8 cellular contexts compared by ENCODE assay signal in genomic region chr20:62792940-62793756, GRCh38. TPM values are rescaled to one million over a fixed set of nuclear protein-coding genes. Genes with fewer than 3 reads are reported as not detected.
DNase-seq lines count a peak whose midpoint lies in the region; ATAC-seq and TF ChIP-seq lines count a peak whose summit lies in the region.

No MANE protein-coding gene starts in this region.

- no peak for ATAC-seq in stimulated activated naive CD8-positive, alpha-beta T cell treated with anti-CD3 and anti-CD28 coated beads, Interleukin-15, amount 100 ng/mL, for 72 hours
- ATAC-seq in HG02870 (IDR thresholded peaks at IDR 0.05; ENCODE audit: unreplicated experiment) (no peak), HG03521 (IDR thresholded peaks at IDR 0.05; ENCODE audit: unreplicated experiment) (no peak)

- no peaks in the 10 kb centered on the region for H3K9me3 Mint-ChIP-seq in stimulated activated naive CD8-positive, alpha-beta T cell treated with anti-CD3 and anti-CD28 coated beads, Interleukin-15, amount 100 ng/mL, for 72 hours

- TF ChIP-seq POLR2A in Peyer's patch (IDR thresholded peaks at IDR 0.05) = no peak

- peaks cover 53% of the 10 kb centered on the region for H3K4me1 Mint-ChIP-seq in stimulated activated naive CD8-positive, alpha-beta T cell treated with anti-CD3 and anti-CD28 coated beads, Interleukin-15, amount 100 ng/mL, for 72 hours

- H3K4me3 Mint-ChIP-seq in stimulated activated naive CD8-positive, alpha-beta T cell treated with anti-CD3 and anti-CD28 coated beads, Interleukin-15, amount 100 ng/mL, for 72 hours = peak overlapping the region; percentile 79 to 80

- no peaks in the 10 kb centered on the region for H3K27me3 Mint-ChIP-seq in stimulated activated naive CD8-positive, alpha-beta T cell treated with anti-CD3 and anti-CD28 coated beads, Interleukin-15, amount 100 ng/mL, for 72 hours

- H3K36me3 ChIP-seq in Peyer's patch (no peaks in the 10 kb centered on the region), iPS-20b (ENCODE audit: insufficient read depth, low read depth, low read length) (no peaks in the 10 kb centered on the region)

- DNase-seq in NCI-H2107 treated with DMSO at 0.1 percent for 48 hours (lab: John Stamatoyannopoulos, UW; ENCODE audit: unreplicated experiment) (peak; percentile 46), NCI-H2107 (lab: John Stamatoyannopoulos, UW) (no peak), Peyer's patch (peak in 1 of 3 donors; percentile 36), NCI-H2196 treated with DMSO at 0.1 percent for 48 hours (lab: John Stamatoyannopoulos, UW; ENCODE audit: unreplicated experiment) (no peak)
- DNase-seq in stimulated activated naive CD8-positive, alpha-beta T cell treated with anti-CD3 and anti-CD28 coated beads, Interleukin-15, amount 100 ng/mL, for 72 hours = no peak

- H3K27me3 ChIP-seq in Peyer's patch = no peaks in the 10 kb centered on the region
- H3K27me3 ChIP-seq in iPS-20b (ENCODE audit: insufficient read depth, low read length) = peaks cover 41% of the 10 kb centered on the region

- peak overlapping the region in 3 of 4 donors; percentile 54 to 61 (median 55) for H3K4me3 ChIP-seq in Peyer's patch
- H3K4me3 ChIP-seq in iPS-20b (ENCODE audit: low read length) = peak overlapping the region; percentile 68; the same call in 1 of the 2 replicates

- no peaks in the 10 kb centered on the region for H3K9me3 ChIP-seq in Peyer's patch
- H3K9me3 ChIP-seq in iPS-20b (ENCODE audit: insufficient read depth, low read depth, low read length) = no peaks in the 10 kb centered on the region

- H3K27ac Mint-ChIP-seq in stimulated activated naive CD8-positive, alpha-beta T cell treated with anti-CD3 and anti-CD28 coated beads, Interleukin-15, amount 100 ng/mL, for 72 hours = peak overlapping the region; percentile 61 to 94

- TF ChIP-seq CTCF in Peyer's patch (IDR thresholded peaks at IDR 0.05) = no peak

- no peak overlapping the region for H3K9ac ChIP-seq in iPS-20b (ENCODE audit: low read depth, low read length)

- H3K4me1 ChIP-seq in Peyer's patch = peaks cover 6 to 21% (median 14%) of the 10 kb centered on the region in 4 donors
- peaks cover 4% of the 10 kb centered on the region; the same call in 1 of the 2 replicates for H3K4me1 ChIP-seq in iPS-20b (ENCODE audit: insufficient read depth, low read length)

- H3K27ac ChIP-seq in Peyer's patch = peak overlapping the region; percentile 89 to 96 (median 94)
- no peak overlapping the region for H3K27ac ChIP-seq in iPS-20b (ENCODE audit: low read length)

RNA-seq across cellular contexts. Expression of gene MRGBP, which starts 3.1 kb away (rescaled TPM):
- total RNA-seq in Peyer's patch = 10 to 100 TPM; 11.6 to 15.4 (median 13.3) TPM

RNA-seq across cellular contexts. Expression of gene OGFR, which starts 11.5 kb away (rescaled TPM):
- total RNA-seq in Peyer's patch = 10 to 100 TPM; 73.3 to 88.3 (median 76.3) TPM

RNA-seq across cellular contexts. Expression of gene COL9A3, which starts 23.7 kb away (rescaled TPM):
- total RNA-seq in Peyer's patch = 10 to 100 TPM in 1 of 4 donors, 1 to 10 TPM in 3; 3.3 to 19.8 (median 4.1) TPM
